In genomic region chr2:213152888-213153287, GRCh38 we compare ENCODE assay signal across 1 cellular context.
TF ChIP-seq lines count a peak whose summit lies in the region.

No MANE protein-coding gene starts in this region.

TF ChIP-seq in GM12878, 131 proteins besides CTCF, POLR2A, EP300 and RAD21 (continued from another document):
- TF ChIP-seq, protein P1, sequence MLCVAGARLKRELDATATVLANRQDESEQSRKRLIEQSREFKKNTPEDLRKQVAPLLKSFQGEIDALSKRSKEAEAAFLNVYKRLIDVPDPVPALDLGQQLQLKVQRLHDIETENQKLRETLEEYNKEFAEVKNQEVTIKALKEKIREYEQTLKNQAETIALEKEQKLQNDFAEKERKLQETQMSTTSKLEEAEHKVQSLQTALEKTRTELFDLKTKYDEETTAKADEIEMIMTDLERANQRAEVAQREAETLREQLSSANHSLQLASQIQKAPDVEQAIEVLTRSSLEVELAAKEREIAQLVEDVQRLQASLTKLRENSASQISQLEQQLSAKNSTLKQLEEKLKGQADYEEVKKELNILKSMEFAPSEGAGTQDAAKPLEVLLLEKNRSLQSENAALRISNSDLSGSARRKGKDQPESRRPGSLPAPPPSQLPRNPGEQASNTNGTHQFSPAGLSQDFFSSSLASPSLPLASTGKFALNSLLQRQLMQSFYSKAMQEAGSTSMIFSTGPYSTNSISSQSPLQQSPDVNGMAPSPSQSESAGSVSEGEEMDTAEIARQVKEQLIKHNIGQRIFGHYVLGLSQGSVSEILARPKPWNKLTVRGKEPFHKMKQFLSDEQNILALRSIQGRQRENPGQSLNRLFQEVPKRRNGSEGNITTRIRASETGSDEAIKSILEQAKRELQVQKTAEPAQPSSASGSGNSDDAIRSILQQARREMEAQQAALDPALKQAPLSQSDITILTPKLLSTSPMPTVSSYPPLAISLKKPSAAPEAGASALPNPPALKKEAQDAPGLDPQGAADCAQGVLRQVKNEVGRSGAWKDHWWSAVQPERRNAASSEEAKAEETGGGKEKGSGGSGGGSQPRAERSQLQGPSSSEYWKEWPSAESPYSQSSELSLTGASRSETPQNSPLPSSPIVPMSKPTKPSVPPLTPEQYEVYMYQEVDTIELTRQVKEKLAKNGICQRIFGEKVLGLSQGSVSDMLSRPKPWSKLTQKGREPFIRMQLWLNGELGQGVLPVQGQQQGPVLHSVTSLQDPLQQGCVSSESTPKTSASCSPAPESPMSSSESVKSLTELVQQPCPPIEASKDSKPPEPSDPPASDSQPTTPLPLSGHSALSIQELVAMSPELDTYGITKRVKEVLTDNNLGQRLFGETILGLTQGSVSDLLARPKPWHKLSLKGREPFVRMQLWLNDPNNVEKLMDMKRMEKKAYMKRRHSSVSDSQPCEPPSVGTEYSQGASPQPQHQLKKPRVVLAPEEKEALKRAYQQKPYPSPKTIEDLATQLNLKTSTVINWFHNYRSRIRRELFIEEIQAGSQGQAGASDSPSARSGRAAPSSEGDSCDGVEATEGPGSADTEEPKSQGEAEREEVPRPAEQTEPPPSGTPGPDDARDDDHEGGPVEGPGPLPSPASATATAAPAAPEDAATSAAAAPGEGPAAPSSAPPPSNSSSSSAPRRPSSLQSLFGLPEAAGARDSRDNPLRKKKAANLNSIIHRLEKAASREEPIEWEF (IDR thresholded peaks at IDR 0.05; ENCODE audit: insufficient replicate concordance, low read depth, low read length), result no peak
- no peak for TF ChIP-seq IKZF2 (IDR thresholded peaks at IDR 0.05)
- TF ChIP-seq NR2F1 (conservative IDR thresholded peaks at IDR 0.05), result no peak
- TF ChIP-seq IKZF1 (conservative IDR thresholded peaks at IDR 0.05), result no peak
- no peak for TF ChIP-seq PAX8 (IDR thresholded peaks at IDR 0.05)
- TF ChIP-seq NFXL1 (IDR thresholded peaks at IDR 0.05; ENCODE audit: borderline replicate concordance), result no peak
